ENCODE assay signal across 8 cellular contexts in genomic region chr15:72342385-72342784, GRCh38. TPM values are rescaled to one million over a fixed set of nuclear protein-coding genes. Genes with fewer than 3 reads are reported as not detected.
DNase-seq lines count a peak whose midpoint lies in the region; ATAC-seq and TF ChIP-seq lines count a peak whose summit lies in the region.

No MANE protein-coding gene starts in this region.

- no peak overlapping the region for H3K27ac Mint-ChIP-seq in neural crest cell (ENCODE audit: unreplicated experiment)

- H3K36me3 ChIP-seq in PC-9 (ENCODE audit: low read depth) (no peaks in the 10 kb centered on the region), mammary epithelial cell (ENCODE audit: insufficient read depth, low read length) (peaks cover 3% of the 10 kb centered on the region), ascending aorta (peaks cover 29 to 56% of the 10 kb centered on the region in 2 donors)

- peaks cover 14% of the 10 kb centered on the region; the same call in 1 of the 2 replicates for H3F3A ChIP-seq in PC-9 (ENCODE audit: insufficient read depth, low read depth)

- H3K4me2 ChIP-seq in PC-9 (no peak overlapping the region), mammary epithelial cell (ENCODE audit: insufficient read depth, low read depth, low read length) (no peak overlapping the region)

- CTCF ChIA-PET in PC-9 (lab: Charles Lee) (no interaction called here), mammary epithelial cell (lab: Charles Lee; ENCODE audit: low non-redundant PET) (no interaction called here)

- peaks cover 3% of the 10 kb centered on the region for H3K36me3 Mint-ChIP-seq in neural crest cell (ENCODE audit: low read depth)

- no peak for ATAC-seq in HG03354 (IDR thresholded peaks at IDR 0.05; ENCODE audit: poor library complexity, severe bottlenecking, unreplicated experiment)

- peak; percentile 48; the same call in 1 of the 2 replicates for TF ChIP-seq CTCF in PC-9 (conservative IDR thresholded peaks at IDR 0.05)
- peak; percentile 41 to 48 for TF ChIP-seq CTCF in mammary epithelial cell (conservative IDR thresholded peaks at IDR 0.05 in 1 of 2, IDR thresholded peaks at IDR 0.05 in 1 of 2; ENCODE audit: extremely low read depth in 1 of 2, insufficient read depth in 1 of 2, low read depth in 1 of 2, low read length in 2 of 2)
- peak; percentile 50 for TF ChIP-seq CTCF in neural crest cell (conservative IDR thresholded peaks at IDR 0.05)
- peak in 1 of 3 experiments; percentile 4 for TF ChIP-seq CTCF in ascending aorta (IDR thresholded peaks at IDR 0.05)

- no peak overlapping the region for H3K9ac ChIP-seq in mammary epithelial cell (ENCODE audit: insufficient read depth, low read length)

- POLR2A ChIA-PET in PC-9 (lab: Charles Lee; ENCODE audit: unreplicated experiment) = no interaction called here

- H3K9me2 ChIP-seq in PC-9 (ENCODE audit: insufficient read depth) = no peaks in the 10 kb centered on the region

- H3K27ac ChIP-seq in PC-9 (no peak overlapping the region), mammary epithelial cell (ENCODE audit: insufficient read depth, low read depth, low read length) (no peak overlapping the region), ascending aorta (no peak overlapping the region)

- DNase-seq in activated CD8-positive, alpha-beta memory T cell treated with anti-CD3 and anti-CD28 coated beads, Interleukin-2, amount 50 U/mL, for 4 hours = peak; percentile 35
- DNase-seq in activated CD8-positive, alpha-beta memory T cell treated with anti-CD3 and anti-CD28 coated beads, Interleukin-2, amount 50 U/mL, for 48 hours = no peak
- DNase-seq in PC-9 (no peak), mammary epithelial cell (no peak), neural crest cell (ENCODE audit: low read depth, low spot score) (no peak), NCI-H128 (lab: John Stamatoyannopoulos, UW; ENCODE audit: unreplicated experiment) (no peak), ascending aorta (ENCODE audit: low spot score in 2 of 2) (no peak)

- no peaks in the 10 kb centered on the region for H3K9me3 Mint-ChIP-seq in neural crest cell

- H2AFZ ChIP-seq in PC-9 (no peak overlapping the region), mammary epithelial cell (ENCODE audit: low read depth, low read length) (no peak overlapping the region)

- BruUV-seq in PC-9 (replicated peaks; lab: Mats Ljungman, UMichigan) (no TSS peak), mammary epithelial cell (replicated peaks; lab: Mats Ljungman, UMichigan) (no TSS peak)

- H3K9me3 ChIP-seq in PC-9 (ENCODE audit: insufficient read depth, low read depth) (no peaks in the 10 kb centered on the region), mammary epithelial cell (replicated peaks; ENCODE audit: insufficient read depth, low read length) (no peaks in the 10 kb centered on the region), ascending aorta (no peaks in the 10 kb centered on the region)

- no peak overlapping the region for H3K4me3 ChIP-seq in PC-9
- no peak overlapping the region for H3K4me3 ChIP-seq in mammary epithelial cell (replicated peaks in 1 of 3; ENCODE audit: insufficient read depth in 1 of 3, low read depth in 2 of 3, low read length in 3 of 3)
- H3K4me3 ChIP-seq in ascending aorta = no peak overlapping the region

- H3K4me1 Mint-ChIP-seq in neural crest cell = no peaks in the 10 kb centered on the region

- H3K4me1 ChIP-seq in PC-9 (replicated peaks; ENCODE audit: insufficient read depth) = no peaks in the 10 kb centered on the region
- H3K4me1 ChIP-seq in mammary epithelial cell (ENCODE audit: insufficient read depth, low read length) = no peaks in the 10 kb centered on the region
- H3K4me1 ChIP-seq in ascending aorta = no peaks in the 10 kb centered on the region

- intact Hi-C loops in PC-9 (cut with micrococcal nuclease; ENCODE audit: unreplicated experiment) (no loop called here), mammary epithelial cell (cut with micrococcal nuclease) (no loop called here), ascending aorta (cut with DNase I) (no loop called here)

- H3K27me3 ChIP-seq in PC-9 (ENCODE audit: insufficient read depth, low read depth) = no peaks in the 10 kb centered on the region
- H3K27me3 ChIP-seq in mammary epithelial cell (ENCODE audit: insufficient read depth, low read length) = no peaks in the 10 kb centered on the region
- H3K27me3 ChIP-seq in ascending aorta = no peaks in the 10 kb centered on the region

- H3K27me3 Mint-ChIP-seq in neural crest cell (ENCODE audit: low read depth) = no peaks in the 10 kb centered on the region

- H3K4me3 Mint-ChIP-seq in neural crest cell = no peak overlapping the region

- no peaks in the 10 kb centered on the region for H4K20me1 ChIP-seq in PC-9 (ENCODE audit: insufficient read depth)
- no peaks in the 10 kb centered on the region for H4K20me1 ChIP-seq in mammary epithelial cell (ENCODE audit: insufficient read depth, low read length)

- H3K79me2 ChIP-seq in PC-9 (ENCODE audit: low read depth) (no peaks in the 10 kb centered on the region), mammary epithelial cell (ENCODE audit: insufficient read depth, low read length) (no peaks in the 10 kb centered on the region)

- 67% methylated on average over 5 of the region's 11 CpGs for WGBS in mammary epithelial cell (ENCODE audit: low coverage, missing lambda C conversion rate)

- in situ Hi-C loops in mammary epithelial cell (cut with MboI; ENCODE audit: low sequenced_read_pairs in 2 of 2) = no loop called here

- dilution Hi-C loops in mammary epithelial cell (cut with HindIII; ENCODE audit: low sequenced_read_pairs) = no loop called here

RNA-seq across cellular contexts. Expression of gene CELF6, which starts 22.4 kb away (rescaled TPM):
- total RNA-seq in PC-9 (2021) (not detected in 2 replicates), mammary epithelial cell (under 1 TPM; 0.14 to 0.17 TPM), neural crest cell (1.1 and 1.3 TPM in 2 replicates), ascending aorta (not detected)
- 0.02 TPM for polyA plus RNA-seq in mammary epithelial cell
- polyA minus RNA-seq in mammary epithelial cell = not detected

RNA-seq across cellular contexts. Expression of gene HEXA, which starts 33.4 kb away (rescaled TPM):
- total RNA-seq in PC-9 (2021) = 129 and 150 TPM in 2 replicates
- 10 to 100 TPM; 74.7 to 76.2 TPM for total RNA-seq in mammary epithelial cell
- polyA plus RNA-seq in mammary epithelial cell = 65.8 TPM
- 54.1 TPM for polyA minus RNA-seq in mammary epithelial cell
- 59.3 and 63.2 TPM in 2 replicates for total RNA-seq in neural crest cell
- 111 TPM for total RNA-seq in ascending aorta

RNA-seq across cellular contexts. Expression of gene TMEM202, which starts 55.7 kb away (rescaled TPM):
- total RNA-seq in PC-9 (2021) = not detected in 2 replicates
- total RNA-seq in mammary epithelial cell = not detected
- not detected for polyA plus RNA-seq in mammary epithelial cell
- polyA minus RNA-seq in mammary epithelial cell = not detected
- total RNA-seq in neural crest cell = not detected in 2 replicates
- total RNA-seq in ascending aorta = not detected
